18 cellular contexts compared by ENCODE assay signal in genomic region chrX:23787745-23788118, GRCh38.
"Had no signal": no experiment of that assay in that cellular context is flagged by ENCODE, and none has a peak within 500 bp of the region (broad histone marks: within the 10 kb centered on the region; RNA-seq: fewer than 3 reads in every experiment).

No MANE protein-coding gene starts in this region.

- DNase-seq: activated CD4-positive, alpha-beta memory T cell treated with anti-CD3 and anti-CD28 coated beads for 36 hours; activated CD8-positive, alpha-beta memory T cell treated with anti-CD3 and anti-CD28 coated beads, Interleukin-2, amount 10 ng/mL, durations not matched to agents 7 days and 5 days; activated naive CD4-positive, alpha-beta T cell treated with anti-CD3 and anti-CD28 coated beads, Interleukin-2, amount 10 ng/mL, durations not matched to agents 7 days and 5 days; activated T-cell treated with anti-CD3 and anti-CD28 coated beads, Interleukin-2, amount 50 U/mL, for 1 hour; islet precursor cell; mammary epithelial cell; natural killer cell; occipital lobe; stimulated activated CD4-positive, alpha-beta T cell treated with anti-CD3 and anti-CD28 coated beads, Interleukin-15, amount 100 ng/mL, for 24 hours; stimulated activated CD4-positive, alpha-beta T cell treated with anti-CD3 and anti-CD28 coated beads, Interleukin-4, amount 100 ng/mL, for 1 hour; stimulated activated naive B cell treated with anti-CD40 and anti-IgM and Interleukin-4, amounts not matched to agents 10 μg/mL and 1 μg/mL and 100 μg/mL, for 72 hours; T-helper 17 cell; tibial artery; WERI-Rb-1 had no signal

- H3K27me3 ChIP-seq: gastroesophageal sphincter, right atrium auricular region, tibial artery had no signal

- H3K4me3 ChIP-seq: gastroesophageal sphincter, right atrium auricular region, skin epidermis, tibial artery had no signal

- H3K9me3 Mint-ChIP-seq: activated CD4-positive, alpha-beta memory T cell treated with anti-CD3 and anti-CD28 coated beads for 36 hours; activated naive CD4-positive, alpha-beta T cell treated with anti-CD3 and anti-CD28 coated beads, Interleukin-2, amount 10 ng/mL, durations not matched to agents 7 days and 5 days; activated T-helper 2 cell treated with anti-CD3 and anti-CD28 coated beads, Interferon-gamma antibody, Interleukin-2, Interleukin-4, amounts not matched to agents 10 μg/mL and 5 μg/mL and 100 μg/mL, durations not matched to agents 14 hours and 24 hours and 36 hours; natural killer cell; stimulated activated naive B cell treated with anti-CD40 and anti-IgM and Interleukin-4, amounts not matched to agents 10 μg/mL and 1 μg/mL and 100 μg/mL, for 72 hours had no signal

- H3K9me3 ChIP-seq: gastroesophageal sphincter, right atrium auricular region, tibial artery had no signal

- H3K4me1 ChIP-seq: right atrium auricular region had no signal

- H3K4me3 Mint-ChIP-seq: activated CD4-positive, alpha-beta memory T cell treated with anti-CD3 and anti-CD28 coated beads for 36 hours; activated CD8-positive, alpha-beta memory T cell treated with anti-CD3 and anti-CD28 coated beads, Interleukin-2, amount 10 ng/mL, durations not matched to agents 7 days and 5 days; activated naive CD4-positive, alpha-beta T cell treated with anti-CD3 and anti-CD28 coated beads, Interleukin-2, amount 10 ng/mL, durations not matched to agents 7 days and 5 days; natural killer cell; stimulated activated naive B cell treated with anti-CD40 and anti-IgM and Interleukin-4, amounts not matched to agents 10 μg/mL and 1 μg/mL and 100 μg/mL, for 72 hours; T-helper 17 cell had no signal

- H3K27ac ChIP-seq: tibial artery, WERI-Rb-1 had no signal

- H3K36me3 Mint-ChIP-seq: natural killer cell had no signal

- H3K27ac Mint-ChIP-seq: activated CD4-positive, alpha-beta memory T cell treated with anti-CD3 and anti-CD28 coated beads for 36 hours; activated CD8-positive, alpha-beta memory T cell treated with anti-CD3 and anti-CD28 coated beads, Interleukin-2, amount 10 ng/mL, durations not matched to agents 7 days and 5 days; activated naive CD4-positive, alpha-beta T cell treated with anti-CD3 and anti-CD28 coated beads, Interleukin-2, amount 10 ng/mL, durations not matched to agents 7 days and 5 days; activated T-helper 2 cell treated with anti-CD3 and anti-CD28 coated beads, Interferon-gamma antibody, Interleukin-2, Interleukin-4, amounts not matched to agents 10 μg/mL and 5 μg/mL and 100 μg/mL, durations not matched to agents 14 hours and 24 hours and 36 hours; natural killer cell; stimulated activated naive B cell treated with anti-CD40 and anti-IgM and Interleukin-4, amounts not matched to agents 10 μg/mL and 1 μg/mL and 100 μg/mL, for 72 hours had no signal

- H3K27me3 Mint-ChIP-seq: activated CD4-positive, alpha-beta memory T cell treated with anti-CD3 and anti-CD28 coated beads for 36 hours; activated CD8-positive, alpha-beta memory T cell treated with anti-CD3 and anti-CD28 coated beads, Interleukin-2, amount 10 ng/mL, durations not matched to agents 7 days and 5 days; activated naive CD4-positive, alpha-beta T cell treated with anti-CD3 and anti-CD28 coated beads, Interleukin-2, amount 10 ng/mL, durations not matched to agents 7 days and 5 days; stimulated activated naive B cell treated with anti-CD40 and anti-IgM and Interleukin-4, amounts not matched to agents 10 μg/mL and 1 μg/mL and 100 μg/mL, for 72 hours; T-helper 17 cell had no signal

- H3K36me3 ChIP-seq: WERI-Rb-1 had no signal
